In the genomic region with DNA sequence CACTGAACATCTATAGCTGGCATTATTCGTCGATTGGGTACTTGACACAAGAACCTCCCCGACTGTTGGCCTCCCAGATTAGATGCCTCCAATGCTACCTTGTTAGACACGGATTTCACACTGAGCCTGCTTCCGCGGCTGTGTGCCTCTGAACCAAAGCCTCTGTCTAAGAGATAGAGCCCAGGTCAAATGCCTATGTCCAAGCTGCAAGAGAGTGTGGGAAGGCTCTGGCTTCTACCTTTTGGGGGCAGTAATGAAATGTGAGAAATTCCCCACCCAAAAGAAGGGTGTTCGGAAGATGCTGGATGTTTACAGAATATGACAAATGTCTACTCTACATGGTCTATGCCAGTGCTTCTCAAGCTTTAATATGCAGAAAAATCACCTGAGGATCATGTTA, we compare ENCODE assay signal across 9 cellular contexts. TPM values are rescaled to one million over a fixed set of nuclear protein-coding genes. Genes with fewer than 3 reads are reported as not detected.
DNase-seq lines count a peak whose midpoint lies in the region; ATAC-seq and TF ChIP-seq lines count a peak whose summit lies in the region.
"Had no signal": no experiment of that assay in that cellular context is flagged by ENCODE, and none has a peak within 500 bp of the region (broad histone marks: within the 10 kb centered on the region; RNA-seq: fewer than 3 reads in every experiment).

No MANE protein-coding gene starts in this region.

- H3K4me3 ChIP-seq in GM23338 (no peak overlapping the region), hepatocyte (no peak overlapping the region), aorta (ENCODE audit: low read length in 2 of 2) (no peak overlapping the region)

- peaks cover 18% of the 10 kb centered on the region for H3K4me1 ChIP-seq in GM23338 (ENCODE audit: insufficient read depth)
- H3K4me1 ChIP-seq in hepatocyte (ENCODE audit: insufficient read depth) = peaks cover 6% of the 10 kb centered on the region
- H3K4me1 ChIP-seq in aorta (ENCODE audit: control insufficient read depth in 1 of 2, insufficient read depth in 2 of 2, low read length in 2 of 2) = peaks cover 0 to 5% of the 10 kb centered on the region in 2 donors

- ATAC-seq in CD4-positive, alpha-beta T cell (ENCODE audit: poor library complexity) = no peak
- peak; percentile 14 for ATAC-seq in GM23338
- no peak for ATAC-seq in aorta (ENCODE audit: low FRiP score)
- ATAC-seq in GM18519 (IDR thresholded peaks at IDR 0.05; ENCODE audit: low FRiP score, unreplicated experiment) = no peak
- no peak for ATAC-seq in GM18520 (IDR thresholded peaks at IDR 0.05; ENCODE audit: unreplicated experiment)

- 47% methylated on average over 7 of the region's 7 CpGs for WGBS in hepatocyte (ENCODE audit: low lambda C conversion rate, missing lambda C conversion rate)
- 30 to 32% methylated on average over 7 of the region's 7 CpGs for WGBS in aorta, 2 donors

- H3K27me3 ChIP-seq in CD4-positive, alpha-beta T cell (ENCODE audit: control insufficient read depth, insufficient read depth, low read length) = no peaks in the 10 kb centered on the region
- no peaks in the 10 kb centered on the region for H3K27me3 ChIP-seq in GM23338 (ENCODE audit: insufficient read depth)
- no peaks in the 10 kb centered on the region for H3K27me3 ChIP-seq in hepatocyte
- no peaks in the 10 kb centered on the region for H3K27me3 ChIP-seq in aorta (ENCODE audit: control insufficient read depth in 1 of 2, insufficient read depth in 2 of 2, low read length in 1 of 2)

- H3K4me2 ChIP-seq in GM23338 = no peak overlapping the region
- no peak overlapping the region for H3K4me2 ChIP-seq in hepatocyte

- no peaks in the 10 kb centered on the region for H3K9me2 ChIP-seq in GM23338 (ENCODE audit: insufficient read depth)
- H3K9me2 ChIP-seq in hepatocyte (replicated peaks; ENCODE audit: insufficient read depth) = no peaks in the 10 kb centered on the region

- H3K4me3 Mint-ChIP-seq in CD4-positive, alpha-beta T cell = peak overlapping the region; percentile 48
- no peak overlapping the region for H3K4me3 Mint-ChIP-seq in GM23338

- no peaks in the 10 kb centered on the region for H3K27me3 Mint-ChIP-seq in CD4-positive, alpha-beta T cell
- H3K27me3 Mint-ChIP-seq in GM23338 (ENCODE audit: insufficient read depth, low read depth, poor library complexity) = peaks cover 14% of the 10 kb centered on the region

- no peak overlapping the region for H3K27ac Mint-ChIP-seq in CD4-positive, alpha-beta T cell
- H3K27ac Mint-ChIP-seq in GM23338 = no peak overlapping the region

- CTCF ChIA-PET in CD4-positive, alpha-beta T cell (lab: Charles Lee) = interaction anchor here (0.8 to 1.7 kb wide), 3 partner anchors 23 to 327 kb away, joined by 3 to 4 read pairs (median 4); a partner anchor contains a TSS

- H2AFZ ChIP-seq in GM23338 = peak overlapping the region; percentile 89; the same call in 1 of the 2 replicates
- no peak overlapping the region for H2AFZ ChIP-seq in hepatocyte

- peaks cover 29% of the 10 kb centered on the region for H3K36me3 Mint-ChIP-seq in CD4-positive, alpha-beta T cell (ENCODE audit: low read depth)
- peaks cover 9% of the 10 kb centered on the region for H3K36me3 Mint-ChIP-seq in GM23338 (ENCODE audit: low read depth)

- POLR2A ChIA-PET in CD4-positive, alpha-beta T cell (lab: Charles Lee) = interaction anchor here (0.5 kb wide), 1 partner anchor 227 kb away, joined by 3 read pairs; no protein-coding TSS in a partner anchor

- DNase-seq in CD4-positive, alpha-beta T cell = no peak
- DNase-seq in GM23338 (ENCODE audit: low spot score) (peak; percentile 68), SK-MEL-5 (ENCODE audit: low read depth, low spot score) (peak; percentile 69), hepatocyte (ENCODE audit: low spot score) (peak; percentile 19), aorta (no peak), retina (no peak)

- no peak overlapping the region for H3K27ac ChIP-seq in CD4-positive, alpha-beta T cell (ENCODE audit: low read depth, low read length)
- H3K27ac ChIP-seq in GM23338 (ENCODE audit: low read depth) (no peak overlapping the region), hepatocyte (no peak overlapping the region), aorta (ENCODE audit: low read depth in 1 of 2, low read length in 2 of 2) (no peak overlapping the region)
- H3K27ac ChIP-seq: RWPE1 had no signal

- in situ Hi-C loops in SK-MEL-5 (cut with HindIII; ENCODE audit: low pct_unique_long_range_greater_than_20kb, low sequenced_read_pairs) = no loop called here

- H3K36me3 ChIP-seq in GM23338 (ENCODE audit: insufficient read depth) (no peaks in the 10 kb centered on the region), hepatocyte (replicated peaks; ENCODE audit: insufficient read depth, low read depth) (no peaks in the 10 kb centered on the region), aorta (ENCODE audit: control insufficient read depth in 1 of 2, insufficient read depth in 2 of 2, low read length in 1 of 2) (peaks cover 0 to 2% of the 10 kb centered on the region in 2 donors)

- H4K20me1 ChIP-seq in GM23338 (replicated peaks; ENCODE audit: insufficient read depth) = peaks cover 12% of the 10 kb centered on the region
- no peaks in the 10 kb centered on the region for H4K20me1 ChIP-seq in hepatocyte (ENCODE audit: insufficient read depth, poor library complexity, severe bottlenecking)

- H3K9me3 ChIP-seq in CD4-positive, alpha-beta T cell (ENCODE audit: control insufficient read depth, low read length) = no peaks in the 10 kb centered on the region
- no peaks in the 10 kb centered on the region for H3K9me3 ChIP-seq in hepatocyte (ENCODE audit: low read depth)
- H3K9me3 ChIP-seq in aorta (ENCODE audit: control insufficient read depth, low read length) = no peaks in the 10 kb centered on the region

- no peak for TF ChIP-seq CTCF in CD4-positive, alpha-beta T cell (IDR thresholded peaks at IDR 0.05)
- TF ChIP-seq CTCF in GM23338 (conservative IDR thresholded peaks at IDR 0.05; ENCODE audit: low read depth in 2 of 2) (peak; percentile 59 to 69), hepatocyte (IDR thresholded peaks at IDR 0.05; ENCODE audit: poor library complexity) (no peak)

- H3F3A ChIP-seq in GM23338 (replicated peaks; ENCODE audit: low read depth) = no peaks in the 10 kb centered on the region

- intact Hi-C loops in CD4-positive, alpha-beta T cell (cut with DNase I, micrococcal nuclease) = loop anchor here (2.0 to 10.0 kb wide), 6 partner anchors 115 to 978 kb away; a partner anchor contains a TSS
- intact Hi-C loops in aorta (cut with DNase I) = loop anchor here in 1 of 2 donors (10.0 kb wide), 2 partner anchors 122 to 188 kb away; a partner anchor contains a TSS

- H3K9me3 Mint-ChIP-seq in CD4-positive, alpha-beta T cell = no peaks in the 10 kb centered on the region
- H3K9me3 Mint-ChIP-seq in GM23338 = no peaks in the 10 kb centered on the region

- H3K4me1 Mint-ChIP-seq in CD4-positive, alpha-beta T cell (ENCODE audit: low read depth) = peaks cover 39% of the 10 kb centered on the region
- peaks cover 27% of the 10 kb centered on the region for H3K4me1 Mint-ChIP-seq in GM23338

- peaks cover 24% of the 10 kb centered on the region for H3K79me2 ChIP-seq in GM23338 (replicated peaks; ENCODE audit: insufficient read depth)
- H3K79me2 ChIP-seq in hepatocyte = peaks cover 38% of the 10 kb centered on the region

TF ChIP-seq in GM23338, 12 proteins besides CTCF, POLR2A, EP300 and RAD21:
- TF ChIP-seq STAT1 (IDR thresholded peaks at IDR 0.05; ENCODE audit: unreplicated experiment) (no peak), EZH2phosphoT487 (IDR thresholded peaks at IDR 0.05; ENCODE audit: unreplicated experiment) (no peak), EZH2 (IDR thresholded peaks at IDR 0.05; ENCODE audit: low read depth, unreplicated experiment) (no peak), CREB1 (CRISPR knock-in tag; IDR thresholded peaks at IDR 0.05; ENCODE audit: low read depth) (no peak)
- TF ChIP-seq, protein P1, sequence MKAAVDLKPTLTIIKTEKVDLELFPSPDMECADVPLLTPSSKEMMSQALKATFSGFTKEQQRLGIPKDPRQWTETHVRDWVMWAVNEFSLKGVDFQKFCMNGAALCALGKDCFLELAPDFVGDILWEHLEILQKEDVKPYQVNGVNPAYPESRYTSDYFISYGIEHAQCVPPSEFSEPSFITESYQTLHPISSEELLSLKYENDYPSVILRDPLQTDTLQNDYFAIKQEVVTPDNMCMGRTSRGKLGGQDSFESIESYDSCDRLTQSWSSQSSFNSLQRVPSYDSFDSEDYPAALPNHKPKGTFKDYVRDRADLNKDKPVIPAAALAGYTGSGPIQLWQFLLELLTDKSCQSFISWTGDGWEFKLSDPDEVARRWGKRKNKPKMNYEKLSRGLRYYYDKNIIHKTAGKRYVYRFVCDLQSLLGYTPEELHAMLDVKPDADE (IDR thresholded peaks at IDR 0.05) = no peak

RNA-seq across cellular contexts. Expression of a gene that starts 2.0 kb away (rescaled TPM):
- total RNA-seq in CD4-positive, alpha-beta T cell = 10 to 100 TPM; 18.8 to 21.0 TPM
- total RNA-seq in GM23338 (2014; rRNA removed; shearing (Covaris generic)) = 23.3 and 25.5 TPM in 2 replicates
- polyA plus RNA-seq in GM23338 (2016; fragmentation: Nextera tagmentation; extraction: Ambion mirVana) = 21.2 and 22.0 TPM in 2 replicates
- total RNA-seq in SK-MEL-5 (2014; rRNA removed; shearing (Covaris generic)) = 13.7 and 17.9 TPM in 2 replicates
- polyA plus RNA-seq in SK-MEL-5 (2015; cell fraction: cytosol; rRNA removed) = 13.6 and 18.1 TPM in 2 replicates
- polyA plus RNA-seq in SK-MEL-5 (2015; cell fraction: nucleus; rRNA removed) = 3.9 and 10.5 TPM in 2 replicates
- total RNA-seq in hepatocyte = 7.1 and 11.5 TPM in 2 replicates
- 8.6 and 13.4 TPM in 2 replicates for polyA plus RNA-seq in hepatocyte
- 1 to 10 TPM; 4.8 to 6.1 TPM for total RNA-seq in aorta
- polyA plus RNA-seq in aorta = 1 to 10 TPM; 3.4 to 4.4 TPM

RNA-seq across cellular contexts. Expression of a gene that starts 2.3 kb away (rescaled TPM):
- total RNA-seq in CD4-positive, alpha-beta T cell = 10 to 100 TPM; 20.9 to 21.3 TPM
- total RNA-seq in GM23338 (2014; rRNA removed; shearing (Covaris generic)) = 15.4 and 16.9 TPM in 2 replicates
- polyA plus RNA-seq in GM23338 (2016; fragmentation: Nextera tagmentation; extraction: Ambion mirVana) (12.2 and 13.8 TPM in 2 replicates), hepatocyte (15.1 and 30.9 TPM in 2 replicates), aorta (10 to 100 TPM; 18.8 to 27.4 TPM)
- 8.9 and 21.6 TPM in 2 replicates for total RNA-seq in SK-MEL-5 (2014; rRNA removed; shearing (Covaris generic))
- polyA plus RNA-seq in SK-MEL-5 (2015; cell fraction: cytosol; rRNA removed) = 25.0 and 36.1 TPM in 2 replicates
- 30.1 and 59.5 TPM in 2 replicates for polyA plus RNA-seq in SK-MEL-5 (2015; cell fraction: nucleus; rRNA removed)
- total RNA-seq in hepatocyte (25.7 and 50.8 TPM in 2 replicates), aorta (10 to 100 TPM; 32.0 to 34.0 TPM)

RNA-seq across cellular contexts. Expression of a gene that starts 26.9 kb away (rescaled TPM):
- total RNA-seq in CD4-positive, alpha-beta T cell = under 1 TPM; 0.59 to 0.69 TPM
- total RNA-seq in GM23338 (2014; rRNA removed; shearing (Covaris generic)) = 43.2 and 46.2 TPM in 2 replicates
- polyA plus RNA-seq in GM23338 (2016; fragmentation: Nextera tagmentation; extraction: Ambion mirVana) = 16.7 and 18.5 TPM in 2 replicates
- total RNA-seq in SK-MEL-5 (2014; rRNA removed; shearing (Covaris generic)) = 17.2 and 18.4 TPM in 2 replicates
- 9.3 and 11.2 TPM in 2 replicates for polyA plus RNA-seq in SK-MEL-5 (2015; cell fraction: cytosol; rRNA removed)
- polyA plus RNA-seq in SK-MEL-5 (2015; cell fraction: nucleus; rRNA removed) = 19.4 and 28.1 TPM in 2 replicates
- 10.0 and 15.7 TPM in 2 replicates for total RNA-seq in hepatocyte
- 2.9 and 3.0 TPM in 2 replicates for polyA plus RNA-seq in hepatocyte
- 1 to 10 TPM in 1 of 2 donors, under 1 TPM in 1; 0.42 to 1.6 TPM for total RNA-seq in aorta
- polyA plus RNA-seq in aorta = under 1 TPM; 0.03 to 0.50 TPM

Comparison
In these comparisons a context has a peak if more than half of its experiments do, and no peak if none do; other contexts are left out.
1. DNase-seq: peak in GM23338 (single experiment), SK-MEL-5 (single experiment) and hepatocyte (single experiment); none in CD4-positive, alpha-beta T cell (0 of 10), aorta (0 of 2) and retina (single experiment).
2. CTCF ChIP-seq: peak in GM23338 (2 of 2); none in CD4-positive, alpha-beta T cell (single experiment) and hepatocyte (single experiment).